Comparison of ENCODE assay signal across 8 cellular contexts in the genomic region with DNA sequence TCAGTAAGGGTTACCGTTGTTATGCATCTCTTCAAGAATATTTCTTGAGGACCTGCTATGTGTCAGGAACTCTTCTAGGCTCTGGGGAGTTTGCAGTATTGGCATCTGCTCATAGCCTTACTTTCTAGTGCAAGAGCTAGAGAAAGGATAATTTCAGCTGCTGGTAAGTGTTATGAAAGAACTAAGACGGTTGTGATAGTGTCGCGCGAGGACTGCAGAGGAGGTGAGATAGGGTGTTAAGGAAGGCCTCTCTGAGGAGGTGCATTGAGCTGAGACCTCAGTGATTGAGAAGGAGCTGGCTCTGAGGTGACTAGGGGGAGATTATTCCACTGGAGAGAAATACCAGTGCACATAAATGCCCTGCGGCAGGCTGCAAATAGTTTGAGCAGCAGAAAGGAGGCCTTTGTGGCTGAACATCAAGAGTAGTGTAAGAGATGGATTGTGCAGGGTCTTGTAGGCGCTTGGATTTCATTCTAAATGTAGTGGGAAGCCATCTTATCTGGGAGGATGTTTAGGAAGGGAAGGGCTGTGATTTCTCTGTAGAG. TPM values are rescaled to one million over a fixed set of nuclear protein-coding genes. Genes with fewer than 3 reads are reported as not detected.
A peak's percentile ranks its signal among the peaks of the same experiment; 100 is the strongest.
DNase-seq lines count a peak whose midpoint lies in the region; ATAC-seq and TF ChIP-seq lines count a peak whose summit lies in the region.

No MANE protein-coding gene starts in this region.

- peaks cover 13% of the 10 kb centered on the region for H3K36me3 ChIP-seq in ACC112 (ENCODE audit: insufficient read depth, low read length)
- H3K36me3 ChIP-seq in H7 (replicated peaks; ENCODE audit: control insufficient read depth, insufficient read depth, low read length): peaks cover 22% of the 10 kb centered on the region
- H3K36me3 ChIP-seq in skeletal muscle satellite cell (ENCODE audit: insufficient read depth, low read length): peaks cover 30% of the 10 kb centered on the region

- H3K4me3 ChIP-seq in ACC112 (ENCODE audit: low read depth, low read length) (peak overlapping the region; percentile 96), H7 (ENCODE audit: insufficient read depth, low read depth, low read length) (peak overlapping the region; percentile 100), WI38 (ENCODE audit: low read depth, low read length) (peak overlapping the region; percentile 93), skeletal muscle satellite cell (ENCODE audit: low read length) (peak overlapping the region; percentile 100)

- H3K4me2 ChIP-seq in skeletal muscle satellite cell (ENCODE audit: low read length): peak overlapping the region; percentile 93

- TF ChIP-seq CTCF in WI38 (IDR thresholded peaks at IDR 0.05; ENCODE audit: low read depth, low read length) (no peak), foreskin keratinocyte (conservative IDR thresholded peaks at IDR 0.05) (no peak)

- no peaks in the 10 kb centered on the region for H3K9me3 ChIP-seq in skeletal muscle satellite cell (replicated peaks; ENCODE audit: low read length)

- peaks cover 52% of the 10 kb centered on the region for H3K79me2 ChIP-seq in ACC112 (ENCODE audit: control insufficient read depth, insufficient read depth, low read length, unreplicated experiment)

- H3K9ac ChIP-seq in skeletal muscle satellite cell (ENCODE audit: low read depth, low read length): peak overlapping the region; percentile 96

- no peak for DNase-seq in H7
- peak in 1 of 2 donors; percentile 6 for DNase-seq in foreskin keratinocyte
- no peak for DNase-seq in midbrain (lab: John Stamatoyannopoulos, UW)
- no peak for DNase-seq in amniotic stem cell (lab: John Stamatoyannopoulos, UW)

- ATAC-seq in foreskin keratinocyte: no peak
- no peak for ATAC-seq in GM18868 (IDR thresholded peaks at IDR 0.05; ENCODE audit: unreplicated experiment)

- H3K4me1 ChIP-seq in ACC112 (ENCODE audit: control insufficient read depth, insufficient read depth, low read length, unreplicated experiment) (peaks cover 4% of the 10 kb centered on the region), foreskin keratinocyte (no peaks in the 10 kb centered on the region), skeletal muscle satellite cell (ENCODE audit: control insufficient read depth, insufficient read depth, low read length) (peaks cover 4% of the 10 kb centered on the region)

- no peak overlapping the region for H2AFZ ChIP-seq in ACC112 (ENCODE audit: low read length, unreplicated experiment)

- no peak overlapping the region for H3K27ac ChIP-seq in ACC112 (ENCODE audit: low read depth, low read length)
- peak overlapping the region; percentile 73 for H3K27ac ChIP-seq in foreskin keratinocyte

- H3K27me3 ChIP-seq in ACC112 (ENCODE audit: insufficient read depth, low read length) (no peaks in the 10 kb centered on the region), H7 (ENCODE audit: control insufficient read depth, insufficient read depth, low read length) (no peaks in the 10 kb centered on the region), foreskin keratinocyte (no peaks in the 10 kb centered on the region), skeletal muscle satellite cell (ENCODE audit: control insufficient read depth, insufficient read depth, low read length) (no peaks in the 10 kb centered on the region)

RNA-seq across cellular contexts. Expression of a gene that starts 0.8 kb away (rescaled TPM):
- 35.2 and 37.5 TPM in 2 replicates for total RNA-seq in H7 (2014; rRNA removed; shearing (Covaris generic))
- total RNA-seq in foreskin keratinocyte: 20.6 and 22.7 TPM in 2 replicates
- polyA plus RNA-seq in foreskin keratinocyte: 11.0 and 12.7 TPM in 2 replicates
- 21.6 and 24.8 TPM in 2 replicates for total RNA-seq in skeletal muscle satellite cell (2012; rRNA removed)

RNA-seq across cellular contexts. Expression of a gene that starts 18.4 kb away (rescaled TPM):
- 158 and 177 TPM in 2 replicates for total RNA-seq in H7 (2014; rRNA removed; shearing (Covaris generic))
- 220 and 242 TPM in 2 replicates for total RNA-seq in foreskin keratinocyte
- polyA plus RNA-seq in foreskin keratinocyte: 119 and 122 TPM in 2 replicates
- total RNA-seq in skeletal muscle satellite cell (2012; rRNA removed): 369 and 452 TPM in 2 replicates

RNA-seq across cellular contexts. Expression of a gene that starts 30.8 kb away (rescaled TPM):
- total RNA-seq in H7 (2014; rRNA removed; shearing (Covaris generic)): 44.8 and 61.1 TPM in 2 replicates
- 32.3 and 35.8 TPM in 2 replicates for total RNA-seq in foreskin keratinocyte
- 30.1 and 33.5 TPM in 2 replicates for polyA plus RNA-seq in foreskin keratinocyte
- total RNA-seq in skeletal muscle satellite cell (2012; rRNA removed): 38.0 and 56.1 TPM in 2 replicates

RNA-seq across cellular contexts. Expression of a gene that starts 30.9 kb away (rescaled TPM):
- 40.4 and 42.7 TPM in 2 replicates for total RNA-seq in H7 (2014; rRNA removed; shearing (Covaris generic))
- total RNA-seq in foreskin keratinocyte: 39.6 and 42.5 TPM in 2 replicates
- polyA plus RNA-seq in foreskin keratinocyte: 10.8 and 13.3 TPM in 2 replicates
- total RNA-seq in skeletal muscle satellite cell (2012; rRNA removed): 47.0 and 61.1 TPM in 2 replicates
